Comparison of ENCODE assay signal across 1 cellular context in genomic region chr3:122079524-122079923, GRCh38.
TF ChIP-seq lines count a peak whose summit lies in the region.

No MANE protein-coding gene starts in this region.

TF ChIP-seq in H1, 55 proteins besides CTCF, POLR2A, EP300 and RAD21:
- TF ChIP-seq POLR2AphosphoS5 (IDR thresholded peaks at IDR 0.05; ENCODE audit: low read depth, low read length) (no peak), KDM5A (IDR thresholded peaks at IDR 0.05; ENCODE audit: low read length) (no peak), NRF1 (IDR thresholded peaks at IDR 0.05; ENCODE audit: low read depth, low read length) (no peak), BCL11A (IDR thresholded peaks at IDR 0.05; ENCODE audit: low read depth in 2 of 2, low read length in 2 of 2) (no peak), TEAD4 (IDR thresholded peaks at IDR 0.05; ENCODE audit: low read depth, low read length) (no peak), SP4 (IDR thresholded peaks at IDR 0.05; ENCODE audit: low read length) (no peak), CHD7 (IDR thresholded peaks at IDR 0.05; ENCODE audit: insufficient replicate concordance, low read length) (no peak), TBP (IDR thresholded peaks at IDR 0.05; ENCODE audit: low read depth, low read length) (no peak), SIX5 (IDR thresholded peaks at IDR 0.05; ENCODE audit: low read depth, low read length) (no peak), GABPA (IDR thresholded peaks at IDR 0.05; ENCODE audit: borderline replicate concordance, insufficient read depth, low read length) (no peak), CREB1 (IDR thresholded peaks at IDR 0.05) (no peak), HDAC6 (IDR thresholded peaks at IDR 0.05; ENCODE audit: low read depth, low read length) (no peak), USF2 (IDR thresholded peaks at IDR 0.05; ENCODE audit: low read length) (no peak), SIN3A (conservative IDR thresholded peaks at IDR 0.05 in 1 of 2, IDR thresholded peaks at IDR 0.05 in 1 of 2; ENCODE audit: low read depth in 1 of 2, low read length in 2 of 2) (no peak), TCF12 (IDR thresholded peaks at IDR 0.05; ENCODE audit: low read depth, low read length) (no peak), CEBPB (IDR thresholded peaks at IDR 0.05; ENCODE audit: low read depth, low read length) (no peak), SIRT6 (IDR thresholded peaks at IDR 0.05; ENCODE audit: low read length) (no peak)
